Comparison of ENCODE assay signal across 1 cellular context in genomic region chr6:132365319-132365907, GRCh38.
TF ChIP-seq lines count a peak whose summit lies in the region.

No MANE protein-coding gene starts in this region.

TF ChIP-seq in HEK293, 187 proteins besides CTCF, POLR2A, EP300 and RAD21 (continued from another document):
- no peak for TF ChIP-seq ZNF311 (tag by site-specific recombination; IDR thresholded peaks at IDR 0.05; ENCODE audit: borderline replicate concordance)
- TF ChIP-seq ZNF596 (tag by site-specific recombination; IDR thresholded peaks at IDR 0.05), result no peak
- no peak for TF ChIP-seq SCRT1 (tag by site-specific recombination; IDR thresholded peaks at IDR 0.05; ENCODE audit: borderline replicate concordance)
- TF ChIP-seq ZNF184 (tag by site-specific recombination; IDR thresholded peaks at IDR 0.05), result no peak
- peak; percentile 22; the same call in 1 of the 2 replicates for TF ChIP-seq ZNF366 (tag by site-specific recombination; conservative IDR thresholded peaks at IDR 0.05)
